In genomic region chr1:13538832-13539231, GRCh38 we compare ENCODE assay signal across 26 cellular contexts. TPM values are rescaled to one million over a fixed set of nuclear protein-coding genes. Genes with fewer than 3 reads are reported as not detected.
"Had no signal": no experiment of that assay in that cellular context is flagged by ENCODE, and none has a peak within 500 bp of the region (broad histone marks: within the 10 kb centered on the region; RNA-seq: fewer than 3 reads in every experiment).

No MANE protein-coding gene starts in this region.

- H3K4me3 ChIP-seq: esophagus squamous epithelium, gastrocnemius medialis, heart right ventricle, left lung, lower lobe of right lung, mucosa of descending colon had no signal

- H3K9me3 ChIP-seq: esophagus squamous epithelium, gastrocnemius medialis, heart right ventricle, left lung, lower lobe of right lung, mucosa of descending colon had no signal

- H3K4me1 ChIP-seq: left lung, lower lobe of right lung had no signal

- H3K27me3 ChIP-seq: gastrocnemius medialis, left lung had no signal

- DNase-seq: cortex of kidney; effector CD8-positive, alpha-beta T cell; effector memory CD8-positive, alpha-beta T cell; endodermal cell; erythroblast; esophagus squamous epithelium; foreskin fibroblast; foreskin melanocyte; gastrocnemius medialis; glutamatergic neuron; head of caudate nucleus; heart right ventricle; hippocampal formation; left cardiac atrium; left lung; left ventricle myocardium superior; lower lobe of right lung; mesenchymal stem cell; mucosa of descending colon; naive B cell had no signal

- H3K27ac ChIP-seq: epithelial cell of prostate, esophagus squamous epithelium, gastrocnemius medialis, left lung, lower lobe of right lung had no signal

- ATAC-seq: effector memory CD8-positive, alpha-beta T cell; esophagus mucosa; gastrocnemius medialis; heart right ventricle; left cardiac atrium; left lung; left ventricle myocardium superior; lower lobe of right lung; mucosa of descending colon had no signal

- H3K36me3 ChIP-seq: esophagus squamous epithelium, gastrocnemius medialis, heart right ventricle, left lung, lower lobe of right lung had no signal

RNA-seq across cellular contexts. Expression of gene LRRC38, which starts 25.0 kb away (rescaled TPM):
- total RNA-seq: esophagus mucosa, glomerular endothelial cell, left lung, lower lobe of right lung, mesenteric fat pad, mesothelial cell of epicardium, mucosa of descending colon, myocyte had no signal
